In the genomic region with DNA sequence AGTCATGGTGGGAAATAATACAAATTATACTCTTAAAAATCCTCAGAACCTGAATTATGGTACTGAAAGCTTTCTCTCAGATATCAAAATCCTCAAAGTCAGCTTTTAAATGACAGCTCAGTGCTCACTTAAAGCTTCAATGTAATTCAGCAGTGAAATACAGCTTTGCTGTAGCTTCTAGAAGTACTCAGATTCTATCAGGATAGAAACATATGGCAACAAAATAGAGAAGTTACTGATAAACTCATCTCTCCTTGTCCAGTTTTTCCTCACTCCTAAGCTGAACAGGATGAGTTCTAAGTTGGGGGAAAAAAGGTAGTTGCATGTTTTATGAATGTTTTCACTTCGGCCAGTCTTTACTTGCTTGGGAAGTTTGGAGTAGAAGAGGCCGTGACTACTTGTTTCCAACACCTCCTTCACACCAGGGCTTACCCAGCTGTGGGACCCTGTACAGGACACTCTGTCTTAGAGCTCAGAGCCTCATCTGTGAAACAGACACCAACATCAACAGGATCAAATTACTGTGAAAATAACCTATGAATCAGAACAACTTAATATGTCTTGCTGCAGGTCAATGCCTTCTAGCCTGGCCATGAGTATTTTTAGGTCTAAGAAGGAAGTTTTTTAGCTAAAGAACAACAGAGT, we compare ENCODE assay signal across 1 cellular context.
TF ChIP-seq lines count a peak whose summit lies in the region.

No MANE protein-coding gene starts in this region.

TF ChIP-seq in IMR-90, 13 proteins besides CTCF, POLR2A, EP300 and RAD21:
- no peak for TF ChIP-seq NFE2L2 (IDR thresholded peaks at IDR 0.05; ENCODE audit: low read depth, low read length)
- TF ChIP-seq MAZ (IDR thresholded peaks at IDR 0.05; ENCODE audit: borderline replicate concordance, low read depth, low read length), result no peak
